Comparison of ENCODE assay signal across 20 cellular contexts in genomic region chr12:62232143-62232729, GRCh38.
"Had no signal": no experiment of that assay in that cellular context is flagged by ENCODE, and none has a peak within 500 bp of the region (broad histone marks: within the 10 kb centered on the region; RNA-seq: fewer than 3 reads in every experiment).

No MANE protein-coding gene starts in this region.

- H3K4me3 ChIP-seq: coronary artery, dorsolateral prefrontal cortex, esophagus squamous epithelium, gastrocnemius medialis, heart right ventricle, left lung, lower lobe of right lung had no signal

- ATAC-seq: esophagus mucosa; gastrocnemius medialis; heart right ventricle; left cardiac atrium; left lung; left ventricle myocardium superior; lower lobe of right lung; naive thymus-derived CD4-positive, alpha-beta T cell had no signal

- H3K36me3 ChIP-seq: esophagus squamous epithelium, gastrocnemius medialis, heart right ventricle, left lung, lower lobe of right lung had no signal

- DNase-seq: dermis blood vessel endothelial cell; dorsolateral prefrontal cortex; effector CD4-positive, alpha-beta T cell; effector memory CD4-positive, alpha-beta T cell; esophagus squamous epithelium; foreskin fibroblast; foreskin melanocyte; gastrocnemius medialis; glutamatergic neuron; heart right ventricle; hippocampal formation; left cardiac atrium; left lung; left ventricle myocardium superior; lower lobe of right lung; mesenchymal stem cell; midbrain; naive thymus-derived CD4-positive, alpha-beta T cell had no signal

- H3K4me1 ChIP-seq: esophagus squamous epithelium, gastrocnemius medialis, heart right ventricle, left lung, lower lobe of right lung had no signal

- H3K27ac ChIP-seq: coronary artery, dorsolateral prefrontal cortex, esophagus squamous epithelium, gastrocnemius medialis, heart right ventricle, left lung, lower lobe of right lung had no signal
